ENCODE assay signal across 8 cellular contexts in genomic region chr18:49238433-49239042, GRCh38.
A peak's percentile ranks its signal among the peaks of the same experiment; 100 is the strongest.
DNase-seq lines count a peak whose midpoint lies in the region; ATAC-seq and TF ChIP-seq lines count a peak whose summit lies in the region.

No MANE protein-coding gene starts in this region.

- no peak for TF ChIP-seq POLR2A in upper lobe of left lung (IDR thresholded peaks at IDR 0.05)

- no peaks in the 10 kb centered on the region for H3K4me1 ChIP-seq in upper lobe of left lung

- 66 to 86% methylated on average over 2 of the region's 2 CpGs for WGBS in upper lobe of left lung, 2 donors

- no peak for ATAC-seq in upper lobe of left lung (ENCODE audit: low FRiP score in 2 of 2)
- ATAC-seq in GM21576 (IDR thresholded peaks at IDR 0.05; ENCODE audit: unreplicated experiment), result no peak
- no peak for ATAC-seq in GM18907 (IDR thresholded peaks at IDR 0.05; ENCODE audit: unreplicated experiment)

- H3K27ac ChIP-seq in upper lobe of left lung, result no peak overlapping the region

- H3K4me3 ChIP-seq in foreskin fibroblast (ENCODE audit: low read depth in 1 of 2, low read length in 2 of 2), result no peak overlapping the region
- no peak overlapping the region for H3K4me3 ChIP-seq in upper lobe of left lung

- H3K9me3 ChIP-seq in upper lobe of left lung, result no peaks in the 10 kb centered on the region

- TF ChIP-seq CTCF in GM12873 (IDR thresholded peaks at IDR 0.05; ENCODE audit: insufficient read depth, low read depth, low read length, missing control alignments) (peak; percentile 50), foreskin fibroblast (IDR thresholded peaks at IDR 0.05; ENCODE audit: low read depth, low read length) (peak; percentile 40), upper lobe of left lung (IDR thresholded peaks at IDR 0.05) (peak in 5 of 6 experiments; percentile 19 to 41 (median 35))

- peak; percentile 21 for DNase-seq in AG08395 (ENCODE audit: low spot score)
- peak; percentile 15 for DNase-seq in RPMI7951 (ENCODE audit: low read depth)
- peak in 1 of 2 donors; percentile 60 for DNase-seq in foreskin fibroblast
- DNase-seq in upper lobe of left lung, result no peak
- no peak for DNase-seq in activated effector memory CD4-positive, alpha-beta T cell treated with anti-CD3 and anti-CD28 coated beads, Interleukin-2, amount 50 U/mL, for 16 hours

- no peaks in the 10 kb centered on the region for H3K36me3 ChIP-seq in upper lobe of left lung

- no peak for TF ChIP-seq EP300 in upper lobe of left lung (IDR thresholded peaks at IDR 0.05)

- H3K27me3 ChIP-seq in upper lobe of left lung, result no peaks in the 10 kb centered on the region

Comparison
In these comparisons a context has a peak if more than half of its experiments do, and no peak if none do; other contexts are left out.
1. DNase-seq: peak in AG08395 (single experiment) and RPMI7951 (single experiment); none in upper lobe of left lung (0 of 2) and activated effector memory CD4-positive, alpha-beta T cell treated with anti-CD3 and anti-CD28 coated beads, Interleukin-2, amount 50 U/mL, for 16 hours (single experiment).
2. Peak in every context shown above with its lines, with median percentiles within 50 percentile points of each other: CTCF ChIP-seq.